Comparison of ENCODE assay signal across 16 cellular contexts in the genomic region with DNA sequence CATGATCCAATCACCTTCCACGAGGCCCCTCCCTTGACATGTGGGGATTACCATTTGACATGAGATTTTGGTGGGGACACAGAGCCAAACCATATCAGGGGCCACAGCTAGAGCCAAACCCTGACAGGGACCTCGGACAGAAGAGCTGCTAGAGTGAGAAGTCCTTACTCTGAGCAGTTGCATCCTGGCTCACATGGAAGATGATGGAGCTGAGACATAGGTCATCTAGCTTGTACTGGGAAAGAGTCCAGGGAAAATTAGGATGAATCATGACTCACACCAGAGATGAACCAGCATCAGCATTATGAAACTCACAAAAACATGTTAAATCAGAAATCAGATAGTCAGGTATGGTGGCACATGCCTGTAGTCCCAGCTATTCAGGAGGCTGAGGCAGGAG. TPM values are rescaled to one million over a fixed set of nuclear protein-coding genes. Genes with fewer than 3 reads are reported as not detected.
A peak's percentile ranks its signal among the peaks of the same experiment; 100 is the strongest.
DNase-seq lines count a peak whose midpoint lies in the region; ATAC-seq and TF ChIP-seq lines count a peak whose summit lies in the region.
"Had no signal": no experiment of that assay in that cellular context is flagged by ENCODE, and none has a peak within 500 bp of the region (broad histone marks: within the 10 kb centered on the region; RNA-seq: fewer than 3 reads in every experiment).

No MANE protein-coding gene starts in this region.

- no peak overlapping the region for H3K4me3 Mint-ChIP-seq in stimulated activated naive B cell treated with anti-CD40 and anti-IgM and Interleukin-4, amounts not matched to agents 10 μg/mL and 1 μg/mL and 100 μg/mL, for 72 hours
- H3K4me3 Mint-ChIP-seq: activated naive CD8-positive, alpha-beta T cell treated with anti-CD3 and anti-CD28 coated beads, Interleukin-2, amount 10 ng/mL, durations not matched to agents 7 days and 5 days had no signal

- DNase-seq in A172 (ENCODE audit: low spot score) (peak; percentile 66), HFF-Myc (ENCODE audit: extremely low read depth, low read depth) (peak; percentile 53), amniotic epithelial cell (ENCODE audit: low read depth) (peak; percentile 89), foreskin keratinocyte (peak; percentile 63 to 81), NCI-H1105 (lab: John Stamatoyannopoulos, UW) (no peak), amygdala (lab: John Stamatoyannopoulos, UW) (no peak)
- DNase-seq in stimulated activated naive B cell treated with anti-CD40 and anti-IgM and Interleukin-4, amounts not matched to agents 10 μg/mL and 1 μg/mL and 100 μg/mL, for 72 hours = no peak
- DNase-seq: activated naive CD8-positive, alpha-beta T cell treated with anti-CD3 and anti-CD28 coated beads, Interleukin-2, amount 10 ng/mL, durations not matched to agents 7 days and 5 days; effector CD8-positive, alpha-beta T cell; H7; NCI-H526 treated with DMSO at 0.1 percent for 48 hours; SIG-M5 had no signal

- no peak overlapping the region for H3K4me3 ChIP-seq in HFF-Myc (replicated peaks; ENCODE audit: low read depth, low read length)
- H3K4me3 ChIP-seq: lung, tibial nerve had no signal

- peak; percentile 82 for ATAC-seq in foreskin keratinocyte
- ATAC-seq in stimulated activated naive B cell treated with anti-CD40 and anti-IgM and Interleukin-4, amounts not matched to agents 10 μg/mL and 1 μg/mL and 100 μg/mL, for 72 hours (replicated peaks) = no peak
- ATAC-seq in GM19455 (IDR thresholded peaks at IDR 0.05; ENCODE audit: unreplicated experiment) = no peak

- H3K9me3 Mint-ChIP-seq in stimulated activated naive B cell treated with anti-CD40 and anti-IgM and Interleukin-4, amounts not matched to agents 10 μg/mL and 1 μg/mL and 100 μg/mL, for 72 hours = no peaks in the 10 kb centered on the region

- H3K27me3 Mint-ChIP-seq in stimulated activated naive B cell treated with anti-CD40 and anti-IgM and Interleukin-4, amounts not matched to agents 10 μg/mL and 1 μg/mL and 100 μg/mL, for 72 hours = peaks cover 0 to 5% of the 10 kb centered on the region in 2 donors
- H3K27me3 Mint-ChIP-seq: activated naive CD8-positive, alpha-beta T cell treated with anti-CD3 and anti-CD28 coated beads, Interleukin-2, amount 10 ng/mL, durations not matched to agents 7 days and 5 days had no signal

- H3K27ac ChIP-seq in foreskin keratinocyte = no peak overlapping the region
- H3K27ac ChIP-seq: neutrophil, tibial nerve had no signal

- H3K36me3 Mint-ChIP-seq in stimulated activated naive B cell treated with anti-CD40 and anti-IgM and Interleukin-4, amounts not matched to agents 10 μg/mL and 1 μg/mL and 100 μg/mL, for 72 hours = peaks cover 0 to 1% of the 10 kb centered on the region in 2 donors

- TF ChIP-seq CTCF in HFF-Myc (IDR thresholded peaks at IDR 0.05; ENCODE audit: low read depth, low read length, missing control alignments) (no peak), foreskin keratinocyte (conservative IDR thresholded peaks at IDR 0.05) (no peak)

- peaks cover 0 to 10% of the 10 kb centered on the region in 2 donors for H3K4me1 Mint-ChIP-seq in stimulated activated naive B cell treated with anti-CD40 and anti-IgM and Interleukin-4, amounts not matched to agents 10 μg/mL and 1 μg/mL and 100 μg/mL, for 72 hours

- no peak overlapping the region for H3K27ac Mint-ChIP-seq in stimulated activated naive B cell treated with anti-CD40 and anti-IgM and Interleukin-4, amounts not matched to agents 10 μg/mL and 1 μg/mL and 100 μg/mL, for 72 hours
- H3K27ac Mint-ChIP-seq: activated naive CD8-positive, alpha-beta T cell treated with anti-CD3 and anti-CD28 coated beads, Interleukin-2, amount 10 ng/mL, durations not matched to agents 7 days and 5 days had no signal

- H3K27me3 ChIP-seq in foreskin keratinocyte = no peaks in the 10 kb centered on the region
- H3K27me3 ChIP-seq: neutrophil, tibial nerve had no signal

- H3K4me1 ChIP-seq in foreskin keratinocyte = no peaks in the 10 kb centered on the region
- H3K4me1 ChIP-seq: tibial nerve had no signal

RNA-seq across cellular contexts. Expression of a gene that starts 12.8 kb away (rescaled TPM):
- total RNA-seq in A172 (2014; rRNA removed; shearing (Covaris generic)) = 4.9 and 7.5 TPM in 2 replicates
- 5.5 and 5.6 TPM in 2 replicates for total RNA-seq in foreskin keratinocyte
- polyA plus RNA-seq in foreskin keratinocyte = 8.0 and 8.6 TPM in 2 replicates

RNA-seq across cellular contexts. Expression of a gene that starts 31.3 kb away (rescaled TPM):
- total RNA-seq in A172 (2014; rRNA removed; shearing (Covaris generic)) = 63.1 and 77.4 TPM in 2 replicates
- total RNA-seq in foreskin keratinocyte = 55.3 and 67.2 TPM in 2 replicates
- polyA plus RNA-seq in foreskin keratinocyte = 32.1 and 41.7 TPM in 2 replicates

Comparison
In these comparisons a context has a peak if more than half of its experiments do, and no peak if none do; other contexts are left out.
1. DNase-seq: peak in A172 (single experiment), HFF-Myc (single experiment), amniotic epithelial cell (single experiment) and foreskin keratinocyte (2 of 2); none in NCI-H1105 (single experiment), stimulated activated naive B cell treated with anti-CD40 and anti-IgM and Interleukin-4, amounts not matched to agents 10 μg/mL and 1 μg/mL and 100 μg/mL, for 72 hours (single experiment) and amygdala (0 of 56).